8 cellular contexts compared by ENCODE assay signal in the genomic region with DNA sequence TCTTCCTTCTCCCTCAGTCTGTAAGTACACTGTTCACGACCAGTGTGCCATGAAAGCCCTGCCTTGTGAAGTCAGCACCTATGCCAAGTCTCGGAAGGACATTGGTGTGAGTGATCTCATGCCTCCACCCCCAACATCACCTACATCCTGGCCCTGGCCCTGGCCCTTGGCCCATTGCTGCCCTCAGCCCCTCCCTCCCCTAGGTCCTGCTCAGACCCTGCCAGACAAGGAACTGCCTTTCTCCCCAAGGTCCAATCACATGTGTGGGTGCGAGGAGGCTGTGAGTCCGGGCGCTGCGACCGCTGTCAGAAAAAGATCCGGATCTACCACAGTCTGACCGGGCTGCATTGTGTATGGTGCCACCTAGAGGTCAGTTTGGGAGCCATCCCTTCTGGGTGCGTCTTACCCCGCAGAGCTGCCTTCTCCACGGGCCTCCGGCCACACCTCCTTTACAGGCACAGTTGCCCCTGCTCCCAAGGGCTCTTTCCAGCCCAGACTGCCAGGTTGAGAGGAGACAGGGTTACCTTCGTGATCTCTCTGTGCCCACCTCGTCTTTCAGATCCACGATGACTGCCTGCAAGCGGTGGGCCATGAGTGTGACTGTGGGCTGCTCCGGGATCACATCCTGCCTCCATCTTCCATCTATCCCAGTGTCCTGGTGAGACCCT. TPM values are rescaled to one million over a fixed set of nuclear protein-coding genes. Genes with fewer than 3 reads are reported as not detected.
A peak's percentile ranks its signal among the peaks of the same experiment; 100 is the strongest.
DNase-seq lines count a peak whose midpoint lies in the region; ATAC-seq lines count a peak whose summit lies in the region.

No MANE protein-coding gene starts in this region.

- no peaks in the 10 kb centered on the region for H3K9me3 Mint-ChIP-seq in naive thymus-derived CD8-positive, alpha-beta T cell

- H3K4me3 Mint-ChIP-seq in naive thymus-derived CD8-positive, alpha-beta T cell = peak overlapping the region; percentile 47 to 98 (median 66)

- peak overlapping the region; percentile 79 to 99 (median 95) for H3K27ac Mint-ChIP-seq in naive thymus-derived CD8-positive, alpha-beta T cell

- DNase-seq in DMS79 (lab: John Stamatoyannopoulos, UW) (peak; percentile 62), KG1 (lab: John Stamatoyannopoulos, UW) (peak; percentile 28), OCI-M2 (lab: John Stamatoyannopoulos, UW; ENCODE audit: unreplicated experiment) (peak; percentile 38), fibroblast of gingiva (ENCODE audit: low read depth) (peak; percentile 76)
- DNase-seq in activated T-cell treated with anti-CD3 and anti-CD28 coated beads, Interleukin-2, amount 50 U/mL, for 1 hour = peak; percentile 80
- DNase-seq in naive thymus-derived CD8-positive, alpha-beta T cell = peak; percentile 63 to 92 (median 82)
- DNase-seq in stimulated activated naive CD8-positive, alpha-beta T cell treated with anti-CD3 and anti-CD28 coated beads, Interleukin-15, Interleukin-2, amounts not matched to agents 100 U/mL and 50 U/mL, for 24 hours = peak; percentile 85

- ATAC-seq in GM21619 (IDR thresholded peaks at IDR 0.05; ENCODE audit: unreplicated experiment) = peak; percentile 97
- peak; percentile 92 for ATAC-seq in naive thymus-derived CD8-positive, alpha-beta T cell
- peak; percentile 88 for ATAC-seq in stimulated activated naive CD8-positive, alpha-beta T cell treated with anti-CD3 and anti-CD28 coated beads, Interleukin-15, Interleukin-2, amounts not matched to agents 100 U/mL and 50 U/mL, for 24 hours

- POLR2A ChIA-PET in naive thymus-derived CD8-positive, alpha-beta T cell (lab: Charles Lee) = interaction anchor here (0.8 to 12.4 kb wide), 15 partner anchors 13 to 274 kb away, joined by 3 to 293 read pairs (median 6); a partner anchor contains a TSS

- H3K36me3 Mint-ChIP-seq in naive thymus-derived CD8-positive, alpha-beta T cell = peaks cover 11 to 99% (median 26%) of the 10 kb centered on the region in 3 donors

- peaks cover 56 to 97% (median 81%) of the 10 kb centered on the region in 4 donors for H3K4me1 Mint-ChIP-seq in naive thymus-derived CD8-positive, alpha-beta T cell

- H3K27me3 Mint-ChIP-seq in naive thymus-derived CD8-positive, alpha-beta T cell = no peaks in the 10 kb centered on the region

RNA-seq across cellular contexts. Expression of a gene that starts 9.2 kb away (rescaled TPM):
- 1,000 to 10,000 TPM; 1,302 to 1,328 TPM for total RNA-seq in naive thymus-derived CD8-positive, alpha-beta T cell
- 100 to 1,000 TPM; 145 to 378 (median 232) TPM for polyA plus RNA-seq in naive thymus-derived CD8-positive, alpha-beta T cell

RNA-seq across cellular contexts. Expression of a gene that starts 12.5 kb away (rescaled TPM):
- 10 to 100 TPM; 33.1 to 44.4 TPM for total RNA-seq in naive thymus-derived CD8-positive, alpha-beta T cell
- 10 to 100 TPM; 54.4 to 65.7 (median 55.0) TPM for polyA plus RNA-seq in naive thymus-derived CD8-positive, alpha-beta T cell

RNA-seq across cellular contexts. Expression of a gene that starts 25.6 kb away (rescaled TPM):
- not detected for total RNA-seq in naive thymus-derived CD8-positive, alpha-beta T cell
- polyA plus RNA-seq in naive thymus-derived CD8-positive, alpha-beta T cell = under 1 TPM in 1 of 3 donors, not detected in 2; 0.15 TPM

RNA-seq across cellular contexts. Expression of a gene that starts 26.4 kb away (rescaled TPM):
- 10 to 100 TPM; 27.5 to 30.8 TPM for total RNA-seq in naive thymus-derived CD8-positive, alpha-beta T cell
- polyA plus RNA-seq in naive thymus-derived CD8-positive, alpha-beta T cell = 10 to 100 TPM in 1 of 3 donors, 1 to 10 TPM in 2; 8.0 to 12.4 (median 9.5) TPM

RNA-seq across cellular contexts. Expression of a gene that starts 33.7 kb away (rescaled TPM):
- total RNA-seq in naive thymus-derived CD8-positive, alpha-beta T cell = 10 to 100 TPM; 88.9 to 95.2 TPM
- 10 to 100 TPM; 61.6 to 69.4 (median 65.9) TPM for polyA plus RNA-seq in naive thymus-derived CD8-positive, alpha-beta T cell

Comparison
In these comparisons a context has a peak if more than half of its experiments do, and no peak if none do; other contexts are left out.
1. Peak in every context shown above with its lines: DNase-seq and ATAC-seq.
2. DNase-seq: peak in every context shown above with its lines; median percentile 85 in stimulated activated naive CD8-positive, alpha-beta T cell treated with anti-CD3 and anti-CD28 coated beads, Interleukin-15, Interleukin-2, amounts not matched to agents 100 U/mL and 50 U/mL, for 24 hours; 82 in naive thymus-derived CD8-positive, alpha-beta T cell; 80 in activated T-cell treated with anti-CD3 and anti-CD28 coated beads, Interleukin-2, amount 50 U/mL, for 1 hour; 76 in fibroblast of gingiva; 62 in DMS79; 38 in OCI-M2; 28 in KG1.